Comparison of ENCODE assay signal across 1 cellular context in the genomic region with DNA sequence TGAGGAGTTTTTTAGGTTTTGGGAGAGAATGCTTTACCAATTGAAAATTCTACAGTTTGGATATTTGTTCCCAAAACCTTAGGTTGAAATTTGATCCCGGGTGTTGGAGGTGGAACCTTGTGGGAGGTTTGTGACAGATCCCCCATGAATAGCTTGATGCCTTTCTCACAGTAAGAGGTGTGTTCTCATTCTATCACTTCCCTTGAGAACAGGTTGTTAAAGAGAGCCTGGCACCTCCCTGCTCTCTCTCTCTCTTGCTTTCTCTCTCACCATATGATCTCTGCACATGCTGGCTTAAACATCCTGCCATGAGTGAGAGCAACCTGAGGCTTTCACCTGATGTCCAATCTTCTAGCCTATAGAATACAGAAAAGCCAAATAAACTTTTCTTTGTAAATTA.
TF ChIP-seq lines count a peak whose summit lies in the region.

No MANE protein-coding gene starts in this region.

TF ChIP-seq in GM23338, 12 proteins besides CTCF, POLR2A, EP300 and RAD21 (continued from another document):
- TF ChIP-seq, protein P1, sequence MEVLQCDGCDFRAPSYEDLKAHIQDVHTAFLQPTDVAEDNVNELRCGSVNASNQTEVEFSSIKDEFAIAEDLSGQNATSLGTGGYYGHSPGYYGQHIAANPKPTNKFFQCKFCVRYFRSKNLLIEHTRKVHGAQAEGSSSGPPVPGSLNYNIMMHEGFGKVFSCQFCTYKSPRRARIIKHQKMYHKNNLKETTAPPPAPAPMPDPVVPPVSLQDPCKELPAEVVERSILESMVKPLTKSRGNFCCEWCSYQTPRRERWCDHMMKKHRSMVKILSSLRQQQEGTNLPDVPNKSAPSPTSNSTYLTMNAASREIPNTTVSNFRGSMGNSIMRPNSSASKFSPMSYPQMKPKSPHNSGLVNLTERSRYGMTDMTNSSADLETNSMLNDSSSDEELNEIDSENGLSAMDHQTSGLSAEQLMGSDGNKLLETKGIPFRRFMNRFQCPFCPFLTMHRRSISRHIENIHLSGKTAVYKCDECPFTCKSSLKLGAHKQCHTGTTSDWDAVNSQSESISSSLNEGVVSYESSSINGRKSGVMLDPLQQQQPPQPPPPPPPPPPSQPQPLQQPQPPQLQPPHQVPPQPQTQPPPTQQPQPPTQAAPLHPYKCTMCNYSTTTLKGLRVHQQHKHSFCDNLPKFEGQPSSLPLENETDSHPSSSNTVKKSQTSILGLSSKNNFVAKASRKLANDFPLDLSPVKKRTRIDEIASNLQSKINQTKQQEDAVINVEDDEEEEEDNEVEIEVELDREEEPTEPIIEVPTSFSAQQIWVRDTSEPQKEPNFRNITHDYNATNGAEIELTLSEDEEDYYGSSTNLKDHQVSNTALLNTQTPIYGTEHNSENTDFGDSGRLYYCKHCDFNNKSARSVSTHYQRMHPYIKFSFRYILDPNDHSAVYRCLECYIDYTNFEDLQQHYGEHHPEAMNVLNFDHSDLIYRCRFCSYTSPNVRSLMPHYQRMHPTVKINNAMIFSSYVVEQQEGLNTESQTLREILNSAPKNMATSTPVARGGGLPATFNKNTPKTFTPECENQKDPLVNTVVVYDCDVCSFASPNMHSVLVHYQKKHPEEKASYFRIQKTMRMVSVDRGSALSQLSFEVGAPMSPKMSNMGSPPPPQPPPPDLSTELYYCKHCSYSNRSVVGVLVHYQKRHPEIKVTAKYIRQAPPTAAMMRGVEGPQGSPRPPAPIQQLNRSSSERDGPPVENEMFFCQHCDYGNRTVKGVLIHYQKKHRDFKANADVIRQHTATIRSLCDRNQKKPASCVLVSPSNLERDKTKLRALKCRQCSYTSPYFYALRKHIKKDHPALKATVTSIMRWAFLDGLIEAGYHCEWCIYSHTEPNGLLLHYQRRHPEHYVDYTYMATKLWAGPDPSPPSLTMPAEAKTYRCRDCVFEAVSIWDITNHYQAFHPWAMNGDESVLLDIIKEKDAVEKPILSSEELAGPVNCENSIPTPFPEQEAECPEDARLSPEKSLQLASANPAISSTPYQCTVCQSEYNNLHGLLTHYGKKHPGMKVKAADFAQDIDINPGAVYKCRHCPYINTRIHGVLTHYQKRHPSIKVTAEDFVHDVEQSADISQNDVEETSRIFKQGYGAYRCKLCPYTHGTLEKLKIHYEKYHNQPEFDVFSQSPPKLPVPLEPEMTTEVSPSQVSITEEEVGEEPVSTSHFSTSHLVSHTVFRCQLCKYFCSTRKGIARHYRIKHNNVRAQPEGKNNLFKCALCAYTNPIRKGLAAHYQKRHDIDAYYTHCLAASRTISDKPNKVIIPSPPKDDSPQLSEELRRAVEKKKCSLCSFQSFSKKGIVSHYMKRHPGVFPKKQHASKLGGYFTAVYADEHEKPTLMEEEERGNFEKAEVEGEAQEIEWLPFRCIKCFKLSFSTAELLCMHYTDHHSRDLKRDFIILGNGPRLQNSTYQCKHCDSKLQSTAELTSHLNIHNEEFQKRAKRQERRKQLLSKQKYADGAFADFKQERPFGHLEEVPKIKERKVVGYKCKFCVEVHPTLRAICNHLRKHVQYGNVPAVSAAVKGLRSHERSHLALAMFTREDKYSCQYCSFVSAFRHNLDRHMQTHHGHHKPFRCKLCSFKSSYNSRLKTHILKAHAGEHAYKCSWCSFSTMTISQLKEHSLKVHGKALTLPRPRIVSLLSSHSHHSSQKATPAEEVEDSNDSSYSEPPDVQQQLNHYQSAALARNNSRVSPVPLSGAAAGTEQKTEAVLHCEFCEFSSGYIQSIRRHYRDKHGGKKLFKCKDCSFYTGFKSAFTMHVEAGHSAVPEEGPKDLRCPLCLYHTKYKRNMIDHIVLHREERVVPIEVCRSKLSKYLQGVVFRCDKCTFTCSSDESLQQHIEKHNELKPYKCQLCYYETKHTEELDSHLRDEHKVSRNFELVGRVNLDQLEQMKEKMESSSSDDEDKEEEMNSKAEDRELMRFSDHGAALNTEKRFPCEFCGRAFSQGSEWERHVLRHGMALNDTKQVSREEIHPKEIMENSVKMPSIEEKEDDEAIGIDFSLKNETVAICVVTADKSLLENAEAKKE (CRISPR knock-in tag; IDR thresholded peaks at IDR 0.05) = no peak
- TF ChIP-seq POLR2AphosphoS5 (IDR thresholded peaks at IDR 0.05; ENCODE audit: low read depth) (no peak), JUNB (IDR thresholded peaks at IDR 0.05; ENCODE audit: unreplicated experiment) (no peak)
